Comparison of ENCODE assay signal across 1 cellular context in the genomic region with DNA sequence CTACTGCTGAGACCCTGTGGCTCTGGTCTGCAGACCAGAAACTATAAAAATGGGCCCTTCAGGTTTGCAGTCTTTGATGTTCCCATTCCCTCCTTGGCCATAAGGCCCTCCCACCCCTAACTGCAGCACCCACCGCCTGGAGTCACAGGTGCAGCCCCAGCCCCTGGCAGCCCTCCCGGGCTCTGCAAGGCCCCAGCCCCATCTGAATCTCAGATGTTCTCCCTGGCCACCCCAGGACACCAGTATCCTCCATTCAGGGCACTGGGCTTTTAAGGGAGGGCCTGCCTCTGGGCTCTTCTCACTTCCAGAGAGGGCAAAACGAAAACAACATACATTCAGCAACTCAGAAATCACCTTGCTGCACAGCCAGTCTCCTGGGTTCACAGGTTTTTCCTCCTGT.
TF ChIP-seq lines count a peak whose summit lies in the region.

No MANE protein-coding gene starts in this region.

TF ChIP-seq in WTC11, 78 proteins besides CTCF, POLR2A, EP300 and RAD21 (continued from another document):
- TF ChIP-seq, protein P1, sequence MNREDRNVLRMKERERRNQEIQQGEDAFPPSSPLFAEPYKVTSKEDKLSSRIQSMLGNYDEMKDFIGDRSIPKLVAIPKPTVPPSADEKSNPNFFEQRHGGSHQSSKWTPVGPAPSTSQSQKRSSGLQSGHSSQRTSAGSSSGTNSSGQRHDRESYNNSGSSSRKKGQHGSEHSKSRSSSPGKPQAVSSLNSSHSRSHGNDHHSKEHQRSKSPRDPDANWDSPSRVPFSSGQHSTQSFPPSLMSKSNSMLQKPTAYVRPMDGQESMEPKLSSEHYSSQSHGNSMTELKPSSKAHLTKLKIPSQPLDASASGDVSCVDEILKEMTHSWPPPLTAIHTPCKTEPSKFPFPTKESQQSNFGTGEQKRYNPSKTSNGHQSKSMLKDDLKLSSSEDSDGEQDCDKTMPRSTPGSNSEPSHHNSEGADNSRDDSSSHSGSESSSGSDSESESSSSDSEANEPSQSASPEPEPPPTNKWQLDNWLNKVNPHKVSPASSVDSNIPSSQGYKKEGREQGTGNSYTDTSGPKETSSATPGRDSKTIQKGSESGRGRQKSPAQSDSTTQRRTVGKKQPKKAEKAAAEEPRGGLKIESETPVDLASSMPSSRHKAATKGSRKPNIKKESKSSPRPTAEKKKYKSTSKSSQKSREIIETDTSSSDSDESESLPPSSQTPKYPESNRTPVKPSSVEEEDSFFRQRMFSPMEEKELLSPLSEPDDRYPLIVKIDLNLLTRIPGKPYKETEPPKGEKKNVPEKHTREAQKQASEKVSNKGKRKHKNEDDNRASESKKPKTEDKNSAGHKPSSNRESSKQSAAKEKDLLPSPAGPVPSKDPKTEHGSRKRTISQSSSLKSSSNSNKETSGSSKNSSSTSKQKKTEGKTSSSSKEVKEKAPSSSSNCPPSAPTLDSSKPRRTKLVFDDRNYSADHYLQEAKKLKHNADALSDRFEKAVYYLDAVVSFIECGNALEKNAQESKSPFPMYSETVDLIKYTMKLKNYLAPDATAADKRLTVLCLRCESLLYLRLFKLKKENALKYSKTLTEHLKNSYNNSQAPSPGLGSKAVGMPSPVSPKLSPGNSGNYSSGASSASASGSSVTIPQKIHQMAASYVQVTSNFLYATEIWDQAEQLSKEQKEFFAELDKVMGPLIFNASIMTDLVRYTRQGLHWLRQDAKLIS (CRISPR knock-in tag; IDR thresholded peaks at IDR 0.05; ENCODE audit: borderline replicate concordance) = no peak
- TF ChIP-seq, protein P2, sequence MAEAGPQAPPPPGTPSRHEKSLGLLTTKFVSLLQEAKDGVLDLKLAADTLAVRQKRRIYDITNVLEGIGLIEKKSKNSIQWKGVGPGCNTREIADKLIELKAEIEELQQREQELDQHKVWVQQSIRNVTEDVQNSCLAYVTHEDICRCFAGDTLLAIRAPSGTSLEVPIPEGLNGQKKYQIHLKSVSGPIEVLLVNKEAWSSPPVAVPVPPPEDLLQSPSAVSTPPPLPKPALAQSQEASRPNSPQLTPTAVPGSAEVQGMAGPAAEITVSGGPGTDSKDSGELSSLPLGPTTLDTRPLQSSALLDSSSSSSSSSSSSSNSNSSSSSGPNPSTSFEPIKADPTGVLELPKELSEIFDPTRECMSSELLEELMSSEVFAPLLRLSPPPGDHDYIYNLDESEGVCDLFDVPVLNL (CRISPR knock-in tag; IDR thresholded peaks at IDR 0.05; ENCODE audit: borderline replicate concordance, low read depth) = no peak
- TF ChIP-seq NFE2L1 (CRISPR knock-in tag; IDR thresholded peaks at IDR 0.05) = no peak
- TF ChIP-seq, protein P3, sequence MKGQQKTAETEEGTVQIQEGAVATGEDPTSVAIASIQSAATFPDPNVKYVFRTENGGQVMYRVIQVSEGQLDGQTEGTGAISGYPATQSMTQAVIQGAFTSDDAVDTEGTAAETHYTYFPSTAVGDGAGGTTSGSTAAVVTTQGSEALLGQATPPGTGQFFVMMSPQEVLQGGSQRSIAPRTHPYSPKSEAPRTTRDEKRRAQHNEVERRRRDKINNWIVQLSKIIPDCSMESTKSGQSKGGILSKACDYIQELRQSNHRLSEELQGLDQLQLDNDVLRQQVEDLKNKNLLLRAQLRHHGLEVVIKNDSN (CRISPR knock-in tag; IDR thresholded peaks at IDR 0.05) = no peak
- TF ChIP-seq, protein P4, sequence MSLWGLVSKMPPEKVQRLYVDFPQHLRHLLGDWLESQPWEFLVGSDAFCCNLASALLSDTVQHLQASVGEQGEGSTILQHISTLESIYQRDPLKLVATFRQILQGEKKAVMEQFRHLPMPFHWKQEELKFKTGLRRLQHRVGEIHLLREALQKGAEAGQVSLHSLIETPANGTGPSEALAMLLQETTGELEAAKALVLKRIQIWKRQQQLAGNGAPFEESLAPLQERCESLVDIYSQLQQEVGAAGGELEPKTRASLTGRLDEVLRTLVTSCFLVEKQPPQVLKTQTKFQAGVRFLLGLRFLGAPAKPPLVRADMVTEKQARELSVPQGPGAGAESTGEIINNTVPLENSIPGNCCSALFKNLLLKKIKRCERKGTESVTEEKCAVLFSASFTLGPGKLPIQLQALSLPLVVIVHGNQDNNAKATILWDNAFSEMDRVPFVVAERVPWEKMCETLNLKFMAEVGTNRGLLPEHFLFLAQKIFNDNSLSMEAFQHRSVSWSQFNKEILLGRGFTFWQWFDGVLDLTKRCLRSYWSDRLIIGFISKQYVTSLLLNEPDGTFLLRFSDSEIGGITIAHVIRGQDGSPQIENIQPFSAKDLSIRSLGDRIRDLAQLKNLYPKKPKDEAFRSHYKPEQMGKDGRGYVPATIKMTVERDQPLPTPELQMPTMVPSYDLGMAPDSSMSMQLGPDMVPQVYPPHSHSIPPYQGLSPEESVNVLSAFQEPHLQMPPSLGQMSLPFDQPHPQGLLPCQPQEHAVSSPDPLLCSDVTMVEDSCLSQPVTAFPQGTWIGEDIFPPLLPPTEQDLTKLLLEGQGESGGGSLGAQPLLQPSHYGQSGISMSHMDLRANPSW (CRISPR knock-in tag; conservative IDR thresholded peaks at IDR 0.05; ENCODE audit: low read depth) = no peak
- TF ChIP-seq ZNF138 (CRISPR knock-in tag; conservative IDR thresholded peaks at IDR 0.05) = no peak
- no peak for TF ChIP-seq FOXJ3 (CRISPR knock-in tag; IDR thresholded peaks at IDR 0.05; ENCODE audit: borderline replicate concordance)
- no peak for TF ChIP-seq GABPB1 (CRISPR knock-in tag; IDR thresholded peaks at IDR 0.05)
TF ChIP-seq in WTC11: peak in this region for 0.
